17 cellular contexts compared by ENCODE assay signal in the genomic region with DNA sequence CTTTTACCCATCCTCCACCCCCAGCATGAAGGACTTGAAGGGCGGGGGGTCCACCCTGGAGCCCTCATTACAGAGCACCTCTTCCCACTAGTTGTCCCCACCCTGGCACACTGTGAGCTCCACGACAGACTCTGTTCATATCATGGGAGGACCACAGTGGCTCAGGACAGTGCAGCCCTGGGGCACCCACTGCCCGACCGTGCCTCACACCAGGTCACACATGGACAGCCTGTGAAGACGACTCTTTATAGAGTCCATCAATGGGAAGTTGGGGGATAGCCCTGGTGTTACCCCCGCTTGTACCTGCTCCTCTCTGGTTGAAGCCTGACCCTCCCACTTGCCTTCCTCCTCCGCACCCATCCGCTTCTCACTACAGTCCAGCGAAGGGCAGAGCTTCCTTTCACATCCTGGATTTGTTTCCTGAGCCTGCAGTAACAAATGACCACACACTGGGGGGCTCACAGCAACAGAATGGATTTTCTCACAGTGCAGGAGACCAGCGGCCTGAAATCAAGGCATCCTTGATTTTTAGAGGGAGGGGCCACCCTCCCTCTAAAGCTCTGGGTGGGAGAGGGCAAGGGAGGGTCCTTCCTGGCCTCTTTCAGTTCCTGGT. TPM values are rescaled to one million over a fixed set of nuclear protein-coding genes. Genes with fewer than 3 reads are reported as not detected.
A peak's percentile ranks its signal among the peaks of the same experiment; 100 is the strongest.
DNase-seq lines count a peak whose midpoint lies in the region; ATAC-seq lines count a peak whose summit lies in the region.
"Had no signal": no experiment of that assay in that cellular context is flagged by ENCODE, and none has a peak within 500 bp of the region (broad histone marks: within the 10 kb centered on the region; RNA-seq: fewer than 3 reads in every experiment).

No MANE protein-coding gene starts in this region.

- no peaks in the 10 kb centered on the region for H3K9me3 Mint-ChIP-seq in activated naive CD4-positive, alpha-beta T cell treated with anti-CD3 and anti-CD28 coated beads, Interleukin-2, amount 10 ng/mL, durations not matched to agents 7 days and 5 days
- H3K9me3 Mint-ChIP-seq in activated T-helper 1 cell treated with anti-CD3 and anti-CD28 coated beads, Interleukin-12 subunit alpha, Interleukin-12 subunit beta, Interleukin-2, Interleukin-4 antibody, amounts not matched to agents 30 ng/mL and 10 ng/mL and 1 ng/mL, durations not matched to agents 14 hours and 24 hours and 36 hours, result peaks cover 12% of the 10 kb centered on the region
- H3K9me3 Mint-ChIP-seq in stimulated activated effector memory CD8-positive, alpha-beta T cell treated with anti-CD3 and anti-CD28 coated beads, Interleukin-12 subunit alpha, Interleukin-12 subunit beta, amount 100 ng/mL, for 72 hours, result no peaks in the 10 kb centered on the region

- ATAC-seq in left ventricle myocardium superior (peak; percentile 66), GM18519 (IDR thresholded peaks at IDR 0.05; ENCODE audit: low FRiP score, unreplicated experiment) (no peak), GM19463 (IDR thresholded peaks at IDR 0.05; ENCODE audit: unreplicated experiment) (no peak)
- ATAC-seq in stimulated activated effector memory CD8-positive, alpha-beta T cell treated with anti-CD3 and anti-CD28 coated beads, Interleukin-12 subunit alpha, Interleukin-12 subunit beta, amount 100 ng/mL, for 72 hours, result no peak
- ATAC-seq: gastrocnemius medialis, GM12878 had no signal

- intact Hi-C loops in activated T-helper 1 cell treated with anti-CD3 and anti-CD28 coated beads, Interleukin-12 subunit alpha, Interleukin-12 subunit beta, Interleukin-2, Interleukin-4 antibody, amounts not matched to agents 30 ng/mL and 10 ng/mL and 1 ng/mL, durations not matched to agents 14 hours and 24 hours and 36 hours (cut with micrococcal nuclease), result loop anchor here (1.0 to 2.0 kb wide), 3 partner anchors 16 to 57 kb away; no protein-coding TSS in a partner anchor
- intact Hi-C loops in left ventricle myocardium superior (cut with micrococcal nuclease), result no loop called here

- H3K27ac Mint-ChIP-seq in activated naive CD4-positive, alpha-beta T cell treated with anti-CD3 and anti-CD28 coated beads, Interleukin-2, amount 10 ng/mL, durations not matched to agents 7 days and 5 days, result peak overlapping the region; percentile 56
- H3K27ac Mint-ChIP-seq in activated T-helper 1 cell treated with anti-CD3 and anti-CD28 coated beads, Interleukin-12 subunit alpha, Interleukin-12 subunit beta, Interleukin-2, Interleukin-4 antibody, amounts not matched to agents 30 ng/mL and 10 ng/mL and 1 ng/mL, durations not matched to agents 14 hours and 24 hours and 36 hours, result peak overlapping the region; percentile 96
- H3K27ac Mint-ChIP-seq in stimulated activated effector memory CD8-positive, alpha-beta T cell treated with anti-CD3 and anti-CD28 coated beads, Interleukin-12 subunit alpha, Interleukin-12 subunit beta, amount 100 ng/mL, for 72 hours, result peak overlapping the region; percentile 95

- H3K27me3 Mint-ChIP-seq in activated naive CD4-positive, alpha-beta T cell treated with anti-CD3 and anti-CD28 coated beads, Interleukin-2, amount 10 ng/mL, durations not matched to agents 7 days and 5 days, result no peaks in the 10 kb centered on the region
- H3K27me3 Mint-ChIP-seq in activated T-helper 1 cell treated with anti-CD3 and anti-CD28 coated beads, Interleukin-12 subunit alpha, Interleukin-12 subunit beta, Interleukin-2, Interleukin-4 antibody, amounts not matched to agents 30 ng/mL and 10 ng/mL and 1 ng/mL, durations not matched to agents 14 hours and 24 hours and 36 hours (ENCODE audit: insufficient read depth), result no peaks in the 10 kb centered on the region

- no peak for DNase-seq in activated naive CD4-positive, alpha-beta T cell treated with anti-CD3 and anti-CD28 coated beads, Interleukin-2, amount 10 ng/mL, durations not matched to agents 7 days and 5 days
- no peak for DNase-seq in activated naive CD4-positive, alpha-beta T cell treated with Interleukin-2 at 50 U/mL for 16 hours
- DNase-seq in activated T-helper 1 cell treated with anti-CD3 and anti-CD28 coated beads, Interleukin-12 subunit alpha, Interleukin-12 subunit beta, Interleukin-2, Interleukin-4 antibody, amounts not matched to agents 30 ng/mL and 10 ng/mL and 1 ng/mL, durations not matched to agents 14 hours and 24 hours and 36 hours (ENCODE audit: low spot score), result no peak
- DNase-seq in left ventricle myocardium superior, result no peak
- peak in 1 of 2 donors; percentile 45 for DNase-seq in stimulated activated effector memory CD8-positive, alpha-beta T cell treated with anti-CD3 and anti-CD28 coated beads, Interleukin-12 subunit alpha, Interleukin-12 subunit beta, amount 100 ng/mL, for 72 hours (ENCODE audit: low spot score in 2 of 2)
- no peak for DNase-seq in KG1 (lab: John Stamatoyannopoulos, UW)
- DNase-seq: gastrocnemius medialis, NCI-H1092 treated with DMSO at 0.1 percent for 48 hours, NCI-H2171, NCI-H774, PC-9 had no signal

- CTCF ChIA-PET in activated naive CD4-positive, alpha-beta T cell treated with anti-CD3 and anti-CD28 coated beads, Interleukin-2, amount 10 ng/mL, durations not matched to agents 7 days and 5 days (lab: Charles Lee), result interaction anchor here (1.4 to 2.8 kb wide), 7 partner anchors 8 to 91 kb away, joined by 3 to 16 read pairs (median 4); no protein-coding TSS in a partner anchor

- H3K4me3 Mint-ChIP-seq in activated naive CD4-positive, alpha-beta T cell treated with anti-CD3 and anti-CD28 coated beads, Interleukin-2, amount 10 ng/mL, durations not matched to agents 7 days and 5 days, result no peak overlapping the region
- H3K4me3 Mint-ChIP-seq in activated T-helper 1 cell treated with anti-CD3 and anti-CD28 coated beads, Interleukin-12 subunit alpha, Interleukin-12 subunit beta, Interleukin-2, Interleukin-4 antibody, amounts not matched to agents 30 ng/mL and 10 ng/mL and 1 ng/mL, durations not matched to agents 14 hours and 24 hours and 36 hours, result no peak overlapping the region
- H3K4me3 Mint-ChIP-seq in stimulated activated effector memory CD8-positive, alpha-beta T cell treated with anti-CD3 and anti-CD28 coated beads, Interleukin-12 subunit alpha, Interleukin-12 subunit beta, amount 100 ng/mL, for 72 hours, result peak overlapping the region; percentile 74

- peaks cover 63% of the 10 kb centered on the region for H3K36me3 Mint-ChIP-seq in activated naive CD4-positive, alpha-beta T cell treated with anti-CD3 and anti-CD28 coated beads, Interleukin-2, amount 10 ng/mL, durations not matched to agents 7 days and 5 days
- H3K36me3 Mint-ChIP-seq in activated T-helper 1 cell treated with anti-CD3 and anti-CD28 coated beads, Interleukin-12 subunit alpha, Interleukin-12 subunit beta, Interleukin-2, Interleukin-4 antibody, amounts not matched to agents 30 ng/mL and 10 ng/mL and 1 ng/mL, durations not matched to agents 14 hours and 24 hours and 36 hours (ENCODE audit: low read depth), result peaks cover 34% of the 10 kb centered on the region
- H3K36me3 Mint-ChIP-seq in stimulated activated effector memory CD8-positive, alpha-beta T cell treated with anti-CD3 and anti-CD28 coated beads, Interleukin-12 subunit alpha, Interleukin-12 subunit beta, amount 100 ng/mL, for 72 hours, result peaks cover 14% of the 10 kb centered on the region

- H3K4me1 Mint-ChIP-seq in activated naive CD4-positive, alpha-beta T cell treated with anti-CD3 and anti-CD28 coated beads, Interleukin-2, amount 10 ng/mL, durations not matched to agents 7 days and 5 days, result peaks cover 71% of the 10 kb centered on the region
- H3K4me1 Mint-ChIP-seq in activated T-helper 1 cell treated with anti-CD3 and anti-CD28 coated beads, Interleukin-12 subunit alpha, Interleukin-12 subunit beta, Interleukin-2, Interleukin-4 antibody, amounts not matched to agents 30 ng/mL and 10 ng/mL and 1 ng/mL, durations not matched to agents 14 hours and 24 hours and 36 hours (ENCODE audit: low read depth), result peaks cover 72% of the 10 kb centered on the region
- peaks cover 89% of the 10 kb centered on the region for H3K4me1 Mint-ChIP-seq in stimulated activated effector memory CD8-positive, alpha-beta T cell treated with anti-CD3 and anti-CD28 coated beads, Interleukin-12 subunit alpha, Interleukin-12 subunit beta, amount 100 ng/mL, for 72 hours

RNA-seq across cellular contexts. Expression of a gene that starts 15.5 kb away (rescaled TPM):
- total RNA-seq in activated T-helper 1 cell treated with anti-CD3 and anti-CD28 coated beads, Interleukin-12 subunit alpha, Interleukin-12 subunit beta, Interleukin-2, Interleukin-4 antibody, amounts not matched to agents 30 ng/mL and 10 ng/mL and 1 ng/mL, durations not matched to agents 14 hours and 24 hours and 36 hours, result 3.4 and 3.6 TPM in 2 replicates
- 0.17 TPM for total RNA-seq in left ventricle myocardium superior
- total RNA-seq: astrocyte, H4, PC-9, pulmonary artery endothelial cell had no signal
